ENCODE assay signal across 11 cellular contexts in genomic region chr12:12467701-12468218, GRCh38.
DNase-seq lines count a peak whose midpoint lies in the region; ATAC-seq lines count a peak whose summit lies in the region.
"Had no signal": no experiment of that assay in that cellular context is flagged by ENCODE, and none has a peak within 500 bp of the region (broad histone marks: within the 10 kb centered on the region; RNA-seq: fewer than 3 reads in every experiment).

No MANE protein-coding gene starts in this region.

- ATAC-seq in HG03175 (IDR thresholded peaks at IDR 0.05; ENCODE audit: unreplicated experiment) = no peak

- H3K27ac Mint-ChIP-seq in IgD-negative memory B cell = peak overlapping the region in 2 of 3 donors; percentile 15 to 61
- H3K27ac Mint-ChIP-seq in activated CD4-positive, alpha-beta T cell treated with anti-CD3 and anti-CD28 coated beads, Interleukin-2, amount 10 ng/mL, durations not matched to agents 7 days and 5 days = peak overlapping the region; percentile 85

- H3K4me1 Mint-ChIP-seq in IgD-negative memory B cell = peaks cover 0 to 4% (median 0%) of the 10 kb centered on the region in 3 donors
- peaks cover 70% of the 10 kb centered on the region for H3K4me1 Mint-ChIP-seq in activated CD4-positive, alpha-beta T cell treated with anti-CD3 and anti-CD28 coated beads, Interleukin-2, amount 10 ng/mL, durations not matched to agents 7 days and 5 days

- peak; percentile 37 for DNase-seq in activated CD4-positive, alpha-beta T cell treated with anti-CD3 and anti-CD28 coated beads, Interleukin-2, amount 10 ng/mL, durations not matched to agents 7 days and 5 days
- DNase-seq in fibroblast of gingiva (ENCODE audit: low read depth) (peak; percentile 50), RKO (ENCODE audit: low spot score) (no peak), cortex of kidney (lab: John Stamatoyannopoulos, UW) (no peak), EL (no peak)
- DNase-seq: foreskin fibroblast, MM.1S, sigmoid colon had no signal

- CTCF ChIA-PET in activated CD4-positive, alpha-beta T cell treated with anti-CD3 and anti-CD28 coated beads, Interleukin-2, amount 10 ng/mL, durations not matched to agents 7 days and 5 days (lab: Charles Lee) = interaction anchor here (0.6 to 3.0 kb wide), 5 partner anchors 9 to 269 kb away, joined by 3 to 14 read pairs (median 5); no protein-coding TSS in a partner anchor

- no peaks in the 10 kb centered on the region for H3K9me3 Mint-ChIP-seq in IgD-negative memory B cell
- no peaks in the 10 kb centered on the region for H3K9me3 Mint-ChIP-seq in activated CD4-positive, alpha-beta T cell treated with anti-CD3 and anti-CD28 coated beads, Interleukin-2, amount 10 ng/mL, durations not matched to agents 7 days and 5 days

- POLR2A ChIA-PET in activated CD4-positive, alpha-beta T cell treated with anti-CD3 and anti-CD28 coated beads, Interleukin-2, amount 10 ng/mL, durations not matched to agents 7 days and 5 days (lab: Charles Lee) = no interaction called here

- H3K27me3 Mint-ChIP-seq in IgD-negative memory B cell = no peaks in the 10 kb centered on the region
- no peaks in the 10 kb centered on the region for H3K27me3 Mint-ChIP-seq in activated CD4-positive, alpha-beta T cell treated with anti-CD3 and anti-CD28 coated beads, Interleukin-2, amount 10 ng/mL, durations not matched to agents 7 days and 5 days

- H3K36me3 Mint-ChIP-seq in IgD-negative memory B cell = peaks cover 28% of the 10 kb centered on the region
- peaks cover 63% of the 10 kb centered on the region for H3K36me3 Mint-ChIP-seq in activated CD4-positive, alpha-beta T cell treated with anti-CD3 and anti-CD28 coated beads, Interleukin-2, amount 10 ng/mL, durations not matched to agents 7 days and 5 days (ENCODE audit: low read depth)

- peak overlapping the region in 16 of 21 experiments; percentile 3 to 84 (median 59) for H3K27ac ChIP-seq in skin epidermis
- H3K27ac ChIP-seq: sigmoid colon had no signal

- H3K4me3 Mint-ChIP-seq in IgD-negative memory B cell = no peak overlapping the region
- H3K4me3 Mint-ChIP-seq in activated CD4-positive, alpha-beta T cell treated with anti-CD3 and anti-CD28 coated beads, Interleukin-2, amount 10 ng/mL, durations not matched to agents 7 days and 5 days = no peak overlapping the region

- H3K4me3 ChIP-seq in skin epidermis = no peak overlapping the region
- H3K4me3 ChIP-seq: sigmoid colon had no signal

Comparison
In these comparisons a context has a peak if more than half of its experiments do, and no peak if none do; other contexts are left out.
1. DNase-seq: peak in activated CD4-positive, alpha-beta T cell treated with anti-CD3 and anti-CD28 coated beads, Interleukin-2, amount 10 ng/mL, durations not matched to agents 7 days and 5 days (single experiment) and fibroblast of gingiva (single experiment); none in RKO (single experiment), cortex of kidney (single experiment) and EL (single experiment).